In the genomic region with DNA sequence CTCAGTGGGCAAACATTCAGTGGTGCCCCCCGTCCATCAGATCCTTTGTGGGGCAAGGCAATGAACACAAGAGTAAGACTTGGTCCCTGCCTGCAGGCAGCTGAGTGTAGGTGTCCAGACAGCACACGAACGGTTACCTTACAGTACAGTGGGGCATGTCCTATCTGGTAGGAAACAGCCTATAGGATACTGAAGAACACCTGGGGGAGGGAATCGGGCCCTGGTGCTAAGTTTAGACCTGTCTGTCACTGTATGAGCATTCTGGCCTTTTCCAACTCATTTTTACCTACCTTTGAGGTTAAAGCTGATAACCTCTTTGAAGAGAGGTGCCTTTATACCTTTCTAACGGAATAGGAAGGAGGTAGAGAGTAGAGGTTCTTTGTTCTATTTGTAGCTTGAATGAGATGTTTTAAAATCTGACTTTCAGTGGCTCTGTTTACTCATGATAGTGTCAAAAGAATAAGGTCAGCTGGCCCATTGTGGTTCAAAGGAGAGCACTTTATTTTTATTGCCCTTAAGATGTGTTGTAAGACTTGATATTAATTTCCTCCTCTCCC, we compare ENCODE assay signal across 1 cellular context.
TF ChIP-seq lines count a peak whose summit lies in the region.

No MANE protein-coding gene starts in this region.

TF ChIP-seq in HepG2, 621 proteins besides CTCF, POLR2A, EP300 and RAD21 (continued from another document and continues in another):
- TF ChIP-seq, protein P1, sequence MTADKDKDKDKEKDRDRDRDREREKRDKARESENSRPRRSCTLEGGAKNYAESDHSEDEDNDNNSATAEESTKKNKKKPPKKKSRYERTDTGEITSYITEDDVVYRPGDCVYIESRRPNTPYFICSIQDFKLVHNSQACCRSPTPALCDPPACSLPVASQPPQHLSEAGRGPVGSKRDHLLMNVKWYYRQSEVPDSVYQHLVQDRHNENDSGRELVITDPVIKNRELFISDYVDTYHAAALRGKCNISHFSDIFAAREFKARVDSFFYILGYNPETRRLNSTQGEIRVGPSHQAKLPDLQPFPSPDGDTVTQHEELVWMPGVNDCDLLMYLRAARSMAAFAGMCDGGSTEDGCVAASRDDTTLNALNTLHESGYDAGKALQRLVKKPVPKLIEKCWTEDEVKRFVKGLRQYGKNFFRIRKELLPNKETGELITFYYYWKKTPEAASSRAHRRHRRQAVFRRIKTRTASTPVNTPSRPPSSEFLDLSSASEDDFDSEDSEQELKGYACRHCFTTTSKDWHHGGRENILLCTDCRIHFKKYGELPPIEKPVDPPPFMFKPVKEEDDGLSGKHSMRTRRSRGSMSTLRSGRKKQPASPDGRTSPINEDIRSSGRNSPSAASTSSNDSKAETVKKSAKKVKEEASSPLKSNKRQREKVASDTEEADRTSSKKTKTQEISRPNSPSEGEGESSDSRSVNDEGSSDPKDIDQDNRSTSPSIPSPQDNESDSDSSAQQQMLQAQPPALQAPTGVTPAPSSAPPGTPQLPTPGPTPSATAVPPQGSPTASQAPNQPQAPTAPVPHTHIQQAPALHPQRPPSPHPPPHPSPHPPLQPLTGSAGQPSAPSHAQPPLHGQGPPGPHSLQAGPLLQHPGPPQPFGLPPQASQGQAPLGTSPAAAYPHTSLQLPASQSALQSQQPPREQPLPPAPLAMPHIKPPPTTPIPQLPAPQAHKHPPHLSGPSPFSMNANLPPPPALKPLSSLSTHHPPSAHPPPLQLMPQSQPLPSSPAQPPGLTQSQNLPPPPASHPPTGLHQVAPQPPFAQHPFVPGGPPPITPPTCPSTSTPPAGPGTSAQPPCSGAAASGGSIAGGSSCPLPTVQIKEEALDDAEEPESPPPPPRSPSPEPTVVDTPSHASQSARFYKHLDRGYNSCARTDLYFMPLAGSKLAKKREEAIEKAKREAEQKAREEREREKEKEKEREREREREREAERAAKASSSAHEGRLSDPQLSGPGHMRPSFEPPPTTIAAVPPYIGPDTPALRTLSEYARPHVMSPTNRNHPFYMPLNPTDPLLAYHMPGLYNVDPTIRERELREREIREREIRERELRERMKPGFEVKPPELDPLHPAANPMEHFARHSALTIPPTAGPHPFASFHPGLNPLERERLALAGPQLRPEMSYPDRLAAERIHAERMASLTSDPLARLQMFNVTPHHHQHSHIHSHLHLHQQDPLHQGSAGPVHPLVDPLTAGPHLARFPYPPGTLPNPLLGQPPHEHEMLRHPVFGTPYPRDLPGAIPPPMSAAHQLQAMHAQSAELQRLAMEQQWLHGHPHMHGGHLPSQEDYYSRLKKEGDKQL (CRISPR knock-in tag; IDR thresholded peaks at IDR 0.05; ENCODE audit: low read depth) = peak; percentile 37; the same call in 1 of the 2 replicates
- TF ChIP-seq PHF21A (CRISPR knock-in tag; IDR thresholded peaks at IDR 0.05) (peak; percentile 71), ZNF124 (CRISPR knock-in tag; IDR thresholded peaks at IDR 0.05) (0 out of 2 replicates have a peak, but pooled peaks have one; percentile 42), REXO4 (CRISPR knock-in tag; IDR thresholded peaks at IDR 0.05; ENCODE audit: borderline replicate concordance) (no peak), ZNF773 (CRISPR knock-in tag; IDR thresholded peaks at IDR 0.05; ENCODE audit: borderline replicate concordance) (no peak), NR2F6 (IDR thresholded peaks at IDR 0.05) (peak; percentile 90), NR2F6 (CRISPR knock-in tag; IDR thresholded peaks at IDR 0.05) (peak; percentile 78), RXRB (CRISPR knock-in tag; IDR thresholded peaks at IDR 0.05; ENCODE audit: borderline replicate concordance) (peak; percentile 16; the same call in 1 of the 2 replicates), PRMT3 (CRISPR knock-in tag; IDR thresholded peaks at IDR 0.05; ENCODE audit: borderline replicate concordance, low read depth) (no peak), RBFOX2 (IDR thresholded peaks at IDR 0.05; ENCODE audit: low read depth, low read length) (0 out of 2 replicates have a peak, but pooled peaks have one; percentile 7), NR2F2 (IDR thresholded peaks at IDR 0.05; ENCODE audit: borderline replicate concordance, low read depth) (peak; percentile 68), TCF7 (IDR thresholded peaks at IDR 0.05; ENCODE audit: low read depth) (peak; percentile 79), RARA (CRISPR knock-in tag; IDR thresholded peaks at IDR 0.05) (peak; percentile 37; the same call in 1 of the 2 replicates), ZNF816 (CRISPR knock-in tag; IDR thresholded peaks at IDR 0.05; ENCODE audit: borderline replicate concordance) (0 out of 2 replicates have a peak, but pooled peaks have one; percentile 40), ZNF652 (CRISPR knock-in tag; IDR thresholded peaks at IDR 0.05; ENCODE audit: borderline replicate concordance, low read depth) (peak; percentile 37; the same call in 1 of the 2 replicates), SOX6 (IDR thresholded peaks at IDR 0.05) (no peak), SOX6 (CRISPR knock-in tag; IDR thresholded peaks at IDR 0.05) (peak; percentile 78), ZNF292 (CRISPR knock-in tag; IDR thresholded peaks at IDR 0.05; ENCODE audit: borderline replicate concordance, low read depth) (0 out of 2 replicates have a peak, but pooled peaks have one; percentile 31), FOXC1 (CRISPR knock-in tag; IDR thresholded peaks at IDR 0.05; ENCODE audit: borderline replicate concordance) (no peak), ZFX (CRISPR knock-in tag; IDR thresholded peaks at IDR 0.05; ENCODE audit: low read depth) (peak; percentile 33; the same call in 1 of the 2 replicates), CREM (IDR thresholded peaks at IDR 0.05) (peak; percentile 67; the same call in 1 of the 2 replicates), CREM (CRISPR knock-in tag; IDR thresholded peaks at IDR 0.05) (no peak), FOXA1 (IDR thresholded peaks at IDR 0.05) (no peak), FOXA1 (CRISPR knock-in tag; IDR thresholded peaks at IDR 0.05) (peak; percentile 32), BCL6 (CRISPR knock-in tag; IDR thresholded peaks at IDR 0.05) (peak; percentile 36; the same call in 1 of the 2 replicates), ZNF563 (CRISPR knock-in tag; IDR thresholded peaks at IDR 0.05) (no peak), ISL2 (CRISPR knock-in tag; IDR thresholded peaks at IDR 0.05) (peak; percentile 59; the same call in 1 of the 2 replicates), ZNF160 (CRISPR knock-in tag; IDR thresholded peaks at IDR 0.05) (no peak), NCOA2 (CRISPR knock-in tag; IDR thresholded peaks at IDR 0.05) (peak; percentile 63; the same call in 1 of the 2 replicates), PLRG1 (conservative IDR thresholded peaks at IDR 0.05) (no peak), PPARG (CRISPR knock-in tag; conservative IDR thresholded peaks at IDR 0.05) (peak; percentile 57; the same call in 1 of the 2 replicates)
- TF ChIP-seq, protein P2, sequence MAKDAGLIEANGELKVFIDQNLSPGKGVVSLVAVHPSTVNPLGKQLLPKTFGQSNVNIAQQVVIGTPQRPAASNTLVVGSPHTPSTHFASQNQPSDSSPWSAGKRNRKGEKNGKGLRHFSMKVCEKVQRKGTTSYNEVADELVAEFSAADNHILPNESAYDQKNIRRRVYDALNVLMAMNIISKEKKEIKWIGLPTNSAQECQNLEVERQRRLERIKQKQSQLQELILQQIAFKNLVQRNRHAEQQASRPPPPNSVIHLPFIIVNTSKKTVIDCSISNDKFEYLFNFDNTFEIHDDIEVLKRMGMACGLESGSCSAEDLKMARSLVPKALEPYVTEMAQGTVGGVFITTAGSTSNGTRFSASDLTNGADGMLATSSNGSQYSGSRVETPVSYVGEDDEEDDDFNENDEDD (CRISPR knock-in tag; IDR thresholded peaks at IDR 0.05; ENCODE audit: borderline replicate concordance) = peak; percentile 22; the same call in 1 of the 2 replicates
- TF ChIP-seq, protein P3, sequence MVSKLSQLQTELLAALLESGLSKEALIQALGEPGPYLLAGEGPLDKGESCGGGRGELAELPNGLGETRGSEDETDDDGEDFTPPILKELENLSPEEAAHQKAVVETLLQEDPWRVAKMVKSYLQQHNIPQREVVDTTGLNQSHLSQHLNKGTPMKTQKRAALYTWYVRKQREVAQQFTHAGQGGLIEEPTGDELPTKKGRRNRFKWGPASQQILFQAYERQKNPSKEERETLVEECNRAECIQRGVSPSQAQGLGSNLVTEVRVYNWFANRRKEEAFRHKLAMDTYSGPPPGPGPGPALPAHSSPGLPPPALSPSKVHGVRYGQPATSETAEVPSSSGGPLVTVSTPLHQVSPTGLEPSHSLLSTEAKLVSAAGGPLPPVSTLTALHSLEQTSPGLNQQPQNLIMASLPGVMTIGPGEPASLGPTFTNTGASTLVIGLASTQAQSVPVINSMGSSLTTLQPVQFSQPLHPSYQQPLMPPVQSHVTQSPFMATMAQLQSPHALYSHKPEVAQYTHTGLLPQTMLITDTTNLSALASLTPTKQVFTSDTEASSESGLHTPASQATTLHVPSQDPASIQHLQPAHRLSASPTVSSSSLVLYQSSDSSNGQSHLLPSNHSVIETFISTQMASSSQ (IDR thresholded peaks at IDR 0.05; ENCODE audit: low read depth) = no peak
- TF ChIP-seq, protein P3 (CRISPR knock-in tag; IDR thresholded peaks at IDR 0.05; ENCODE audit: borderline replicate concordance) = 0 out of 2 replicates have a peak, but pooled peaks have one; percentile 35
- TF ChIP-seq, protein P4, sequence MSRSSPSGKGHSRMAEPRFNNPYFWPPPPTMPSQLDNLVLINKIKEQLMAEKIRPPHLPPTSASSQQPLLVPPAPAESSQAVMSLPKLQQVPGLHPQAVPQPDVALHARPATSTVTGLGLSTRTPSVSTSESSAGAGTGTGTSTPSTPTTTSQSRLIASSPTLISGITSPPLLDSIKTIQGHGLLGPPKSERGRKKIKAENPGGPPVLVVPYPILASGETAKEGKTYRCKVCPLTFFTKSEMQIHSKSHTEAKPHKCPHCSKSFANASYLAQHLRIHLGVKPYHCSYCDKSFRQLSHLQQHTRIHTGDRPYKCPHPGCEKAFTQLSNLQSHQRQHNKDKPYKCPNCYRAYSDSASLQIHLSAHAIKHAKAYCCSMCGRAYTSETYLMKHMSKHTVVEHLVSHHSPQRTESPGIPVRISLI (CRISPR knock-in tag; IDR thresholded peaks at IDR 0.05; ENCODE audit: borderline replicate concordance) = 0 out of 2 replicates have a peak, but pooled peaks have one; percentile 20
- TF ChIP-seq, protein P5, sequence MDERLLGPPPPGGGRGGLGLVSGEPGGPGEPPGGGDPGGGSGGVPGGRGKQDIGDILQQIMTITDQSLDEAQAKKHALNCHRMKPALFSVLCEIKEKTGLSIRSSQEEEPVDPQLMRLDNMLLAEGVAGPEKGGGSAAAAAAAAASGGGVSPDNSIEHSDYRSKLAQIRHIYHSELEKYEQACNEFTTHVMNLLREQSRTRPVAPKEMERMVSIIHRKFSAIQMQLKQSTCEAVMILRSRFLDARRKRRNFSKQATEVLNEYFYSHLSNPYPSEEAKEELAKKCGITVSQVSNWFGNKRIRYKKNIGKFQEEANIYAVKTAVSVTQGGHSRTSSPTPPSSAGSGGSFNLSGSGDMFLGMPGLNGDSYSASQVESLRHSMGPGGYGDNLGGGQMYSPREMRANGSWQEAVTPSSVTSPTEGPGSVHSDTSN (CRISPR knock-in tag; IDR thresholded peaks at IDR 0.05) = peak; percentile 49; the same call in 1 of the 2 replicates
- TF ChIP-seq, protein P6, sequence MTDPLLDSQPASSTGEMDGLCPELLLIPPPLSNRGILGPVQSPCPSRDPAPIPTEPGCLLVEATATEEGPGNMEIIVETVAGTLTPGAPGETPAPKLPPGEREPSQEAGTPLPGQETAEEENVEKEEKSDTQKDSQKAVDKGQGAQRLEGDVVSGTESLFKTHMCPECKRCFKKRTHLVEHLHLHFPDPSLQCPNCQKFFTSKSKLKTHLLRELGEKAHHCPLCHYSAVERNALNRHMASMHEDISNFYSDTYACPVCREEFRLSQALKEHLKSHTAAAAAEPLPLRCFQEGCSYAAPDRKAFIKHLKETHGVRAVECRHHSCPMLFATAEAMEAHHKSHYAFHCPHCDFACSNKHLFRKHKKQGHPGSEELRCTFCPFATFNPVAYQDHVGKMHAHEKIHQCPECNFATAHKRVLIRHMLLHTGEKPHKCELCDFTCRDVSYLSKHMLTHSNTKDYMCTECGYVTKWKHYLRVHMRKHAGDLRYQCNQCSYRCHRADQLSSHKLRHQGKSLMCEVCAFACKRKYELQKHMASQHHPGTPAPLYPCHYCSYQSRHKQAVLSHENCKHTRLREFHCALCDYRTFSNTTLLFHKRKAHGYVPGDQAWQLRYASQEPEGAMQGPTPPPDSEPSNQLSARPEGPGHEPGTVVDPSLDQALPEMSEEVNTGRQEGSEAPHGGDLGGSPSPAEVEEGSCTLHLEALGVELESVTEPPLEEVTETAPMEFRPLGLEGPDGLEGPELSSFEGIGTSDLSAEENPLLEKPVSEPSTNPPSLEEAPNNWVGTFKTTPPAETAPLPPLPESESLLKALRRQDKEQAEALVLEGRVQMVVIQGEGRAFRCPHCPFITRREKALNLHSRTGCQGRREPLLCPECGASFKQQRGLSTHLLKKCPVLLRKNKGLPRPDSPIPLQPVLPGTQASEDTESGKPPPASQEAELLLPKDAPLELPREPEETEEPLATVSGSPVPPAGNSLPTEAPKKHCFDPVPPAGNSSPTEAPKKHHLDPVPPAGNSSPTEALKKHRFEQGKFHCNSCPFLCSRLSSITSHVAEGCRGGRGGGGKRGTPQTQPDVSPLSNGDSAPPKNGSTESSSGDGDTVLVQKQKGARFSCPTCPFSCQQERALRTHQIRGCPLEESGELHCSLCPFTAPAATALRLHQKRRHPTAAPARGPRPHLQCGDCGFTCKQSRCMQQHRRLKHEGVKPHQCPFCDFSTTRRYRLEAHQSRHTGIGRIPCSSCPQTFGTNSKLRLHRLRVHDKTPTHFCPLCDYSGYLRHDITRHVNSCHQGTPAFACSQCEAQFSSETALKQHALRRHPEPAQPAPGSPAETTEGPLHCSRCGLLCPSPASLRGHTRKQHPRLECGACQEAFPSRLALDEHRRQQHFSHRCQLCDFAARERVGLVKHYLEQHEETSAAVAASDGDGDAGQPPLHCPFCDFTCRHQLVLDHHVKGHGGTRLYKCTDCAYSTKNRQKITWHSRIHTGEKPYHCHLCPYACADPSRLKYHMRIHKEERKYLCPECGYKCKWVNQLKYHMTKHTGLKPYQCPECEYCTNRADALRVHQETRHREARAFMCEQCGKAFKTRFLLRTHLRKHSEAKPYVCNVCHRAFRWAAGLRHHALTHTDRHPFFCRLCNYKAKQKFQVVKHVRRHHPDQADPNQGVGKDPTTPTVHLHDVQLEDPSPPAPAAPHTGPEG (CRISPR knock-in tag; IDR thresholded peaks at IDR 0.05) = 0 out of 2 replicates have a peak, but pooled peaks have one; percentile 32
